ENCODE assay signal across 8 cellular contexts in the genomic region with DNA sequence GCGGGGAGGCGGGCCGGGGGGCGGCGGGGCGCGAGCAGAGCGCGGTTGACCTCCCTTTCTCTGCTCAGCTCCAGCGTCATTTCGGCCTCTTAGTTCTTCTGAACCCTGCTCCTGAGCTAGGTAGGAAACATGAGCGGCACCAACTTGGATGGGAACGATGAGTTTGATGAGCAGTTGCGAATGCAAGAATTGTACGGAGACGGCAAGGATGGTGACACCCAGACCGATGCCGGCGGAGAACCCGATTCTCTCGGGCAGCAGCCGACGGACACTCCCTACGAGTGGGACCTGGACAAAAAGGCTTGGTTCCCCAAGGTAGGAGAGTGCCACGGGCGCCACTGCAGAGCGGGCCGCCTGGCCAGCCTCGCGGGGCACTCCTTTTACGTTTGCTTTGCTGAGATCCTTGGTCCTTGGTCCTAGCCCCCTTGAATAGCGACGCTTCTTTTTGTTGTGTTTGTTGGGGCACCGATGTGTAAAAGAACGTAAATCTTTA. TPM values are rescaled to one million over a fixed set of nuclear protein-coding genes. Genes with fewer than 3 reads are reported as not detected.
DNase-seq lines count a peak whose midpoint lies in the region; ATAC-seq, FAIRE-seq and TF ChIP-seq lines count a peak whose summit lies in the region.

A gene with protein sequence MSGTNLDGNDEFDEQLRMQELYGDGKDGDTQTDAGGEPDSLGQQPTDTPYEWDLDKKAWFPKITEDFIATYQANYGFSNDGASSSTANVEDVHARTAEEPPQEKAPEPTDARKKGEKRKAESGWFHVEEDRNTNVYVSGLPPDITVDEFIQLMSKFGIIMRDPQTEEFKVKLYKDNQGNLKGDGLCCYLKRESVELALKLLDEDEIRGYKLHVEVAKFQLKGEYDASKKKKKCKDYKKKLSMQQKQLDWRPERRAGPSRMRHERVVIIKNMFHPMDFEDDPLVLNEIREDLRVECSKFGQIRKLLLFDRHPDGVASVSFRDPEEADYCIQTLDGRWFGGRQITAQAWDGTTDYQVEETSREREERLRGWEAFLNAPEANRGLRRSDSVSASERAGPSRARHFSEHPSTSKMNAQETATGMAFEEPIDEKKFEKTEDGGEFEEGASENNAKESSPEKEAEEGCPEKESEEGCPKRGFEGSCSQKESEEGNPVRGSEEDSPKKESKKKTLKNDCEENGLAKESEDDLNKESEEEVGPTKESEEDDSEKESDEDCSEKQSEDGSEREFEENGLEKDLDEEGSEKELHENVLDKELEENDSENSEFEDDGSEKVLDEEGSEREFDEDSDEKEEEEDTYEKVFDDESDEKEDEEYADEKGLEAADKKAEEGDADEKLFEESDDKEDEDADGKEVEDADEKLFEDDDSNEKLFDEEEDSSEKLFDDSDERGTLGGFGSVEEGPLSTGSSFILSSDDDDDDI (plus strand): TSS at position 37 of the 493 bp plus-strand sequence. CDS start 93 bp downstream, at position 130.

- peak within 1 kb of the TSS; percentile 87 for H3K9ac ChIP-seq in GM12878 (ENCODE audit: control insufficient read depth, insufficient read depth, low read length)

- H3K36me3 ChIP-seq in CD4-positive, alpha-beta memory T cell (ENCODE audit: insufficient read depth, low read length) = peaks cover 13% of the 10 kb centered on the region
- no peaks in the 10 kb centered on the region for H3K36me3 ChIP-seq in GM12878 (ENCODE audit: control insufficient read depth in 2 of 2, insufficient read depth in 2 of 2, low read length in 1 of 2)

- peak; percentile 15 for ATAC-seq in GM19452 (IDR thresholded peaks at IDR 0.05; ENCODE audit: unreplicated experiment)
- ATAC-seq in GM12878 = peak; percentile 29
- ATAC-seq in stimulated activated memory B cell treated with anti-CD40 and anti-IgM and Interleukin-4, amounts not matched to agents 10 μg/mL and 1 μg/mL and 100 μg/mL, for 72 hours = no peak

- in situ Hi-C loops in GM12878 (cut with MboI) = loop anchor here (10.0 kb wide), 1 partner anchor 197 kb away; no protein-coding TSS in a partner anchor

- no peaks in the 10 kb centered on the region for H4K20me1 ChIP-seq in GM12878 (ENCODE audit: control insufficient read depth, insufficient read depth)

- peaks cover 18% of the 10 kb centered on the region for H3K79me2 ChIP-seq in GM12878 (ENCODE audit: control insufficient read depth, insufficient read depth, low read length)

- H3K4me1 ChIP-seq in CD4-positive, alpha-beta memory T cell (ENCODE audit: insufficient read depth, low read length) = peaks cover 23% of the 10 kb centered on the region
- no peaks in the 10 kb centered on the region for H3K4me1 ChIP-seq in GM12878 (ENCODE audit: control insufficient read depth, insufficient read depth, low read length)

- H3K27ac Mint-ChIP-seq in CD4-positive, alpha-beta memory T cell = peak within 1 kb of the TSS; percentile 93 to 99 (median 98)
- peak within 1 kb of the TSS; percentile 95 to 96 (median 95) for H3K27ac Mint-ChIP-seq in IgD-negative memory B cell
- peak within 1 kb of the TSS; percentile 88 for H3K27ac Mint-ChIP-seq in stimulated activated memory B cell treated with anti-CD40 and anti-IgM and Interleukin-4, amounts not matched to agents 10 μg/mL and 1 μg/mL and 100 μg/mL, for 72 hours

- peak within 1 kb of the TSS; percentile 83 for H3K4me3 ChIP-seq in CD4-positive, alpha-beta memory T cell (ENCODE audit: low read length in 2 of 2)
- peak within 1 kb of the TSS; percentile 72 for H3K4me3 ChIP-seq in GM12878

- DNase-seq in CD4-positive, alpha-beta memory T cell = no peak
- DNase-seq in GM12878 (ENCODE audit: low read depth, low spot score) (no peak), iPS-NIHi7 (ENCODE audit: extremely low spot score) (peak; percentile 23), NCI-H510A treated with DMSO at 0.1 percent for 48 hours (lab: John Stamatoyannopoulos, UW) (no peak), GM19240 (ENCODE audit: insufficient read length, low spot score) (no peak)

- peaks cover 6 to 31% (median 17%) of the 10 kb centered on the region in 4 donors for H3K4me1 Mint-ChIP-seq in CD4-positive, alpha-beta memory T cell
- peaks cover 5 to 11% (median 6%) of the 10 kb centered on the region in 3 donors for H3K4me1 Mint-ChIP-seq in IgD-negative memory B cell
- peaks cover 6% of the 10 kb centered on the region for H3K4me1 Mint-ChIP-seq in stimulated activated memory B cell treated with anti-CD40 and anti-IgM and Interleukin-4, amounts not matched to agents 10 μg/mL and 1 μg/mL and 100 μg/mL, for 72 hours

- H3K9me3 Mint-ChIP-seq in CD4-positive, alpha-beta memory T cell = peaks cover 0 to 3% (median 0%) of the 10 kb centered on the region in 8 donors
- H3K9me3 Mint-ChIP-seq in IgD-negative memory B cell = no peaks in the 10 kb centered on the region
- H3K9me3 Mint-ChIP-seq in stimulated activated memory B cell treated with anti-CD40 and anti-IgM and Interleukin-4, amounts not matched to agents 10 μg/mL and 1 μg/mL and 100 μg/mL, for 72 hours = no peaks in the 10 kb centered on the region

- peak within 1 kb of the TSS; percentile 64 for H3K4me2 ChIP-seq in GM12878 (ENCODE audit: control insufficient read depth, insufficient read depth)

- H3K4me3 Mint-ChIP-seq in CD4-positive, alpha-beta memory T cell = peak within 1 kb of the TSS; percentile 88 to 95 (median 91)
- peak within 1 kb of the TSS; percentile 84 to 97 (median 94) for H3K4me3 Mint-ChIP-seq in IgD-negative memory B cell
- H3K4me3 Mint-ChIP-seq in stimulated activated memory B cell treated with anti-CD40 and anti-IgM and Interleukin-4, amounts not matched to agents 10 μg/mL and 1 μg/mL and 100 μg/mL, for 72 hours = peak within 1 kb of the TSS; percentile 88

- intact Hi-C loops in CD4-positive, alpha-beta memory T cell (cut with micrococcal nuclease) = loop anchor here (1.0 to 10.0 kb wide), 8 partner anchors 80 to 977 kb away; partner anchors contain the start of genes FHL1, INTS6L, MAP7D3 and SLC9A6
- intact Hi-C loops in GM12878 (cut with micrococcal nuclease; ENCODE audit: unreplicated experiment) = loop anchor here (2.0 to 5.0 kb wide), 4 partner anchors 80 to 525 kb away; partner anchors contain the start of genes MMGT1 and SLC9A6

- H2AFZ ChIP-seq in GM12878 (ENCODE audit: control insufficient read depth, low read depth, low read length) = peak within 1 kb of the TSS; percentile 90

- CTCF ChIA-PET in CD4-positive, alpha-beta memory T cell (lab: Charles Lee; ENCODE audit: partially characterized antibody) = interaction anchor here (1.3 kb wide), 1 partner anchor 198 kb away, joined by 3 read pairs; no protein-coding TSS in a partner anchor
- CTCF ChIA-PET in GM12878 (lab: Yijun Ruan, JAX) = interaction anchor here (0.9 to 1.2 kb wide), 2 partner anchors 84 to 524 kb away, joined by 3 to 4 read pairs; partner anchors contain the start of gene MMGT1

- H3K36me3 Mint-ChIP-seq in CD4-positive, alpha-beta memory T cell = peaks cover 9 to 16% of the 10 kb centered on the region in 2 donors
- H3K36me3 Mint-ChIP-seq in IgD-negative memory B cell = peaks cover 3% of the 10 kb centered on the region
- H3K36me3 Mint-ChIP-seq in stimulated activated memory B cell treated with anti-CD40 and anti-IgM and Interleukin-4, amounts not matched to agents 10 μg/mL and 1 μg/mL and 100 μg/mL, for 72 hours = peaks cover 6% of the 10 kb centered on the region

- TF ChIP-seq EP300 in GM12878 (IDR thresholded peaks at IDR 0.05; ENCODE audit: borderline replicate concordance in 1 of 2, control insufficient read depth in 1 of 2, low read depth in 2 of 2, low read length in 2 of 2) = no peak

- no peaks in the 10 kb centered on the region for H3K27me3 ChIP-seq in CD4-positive, alpha-beta memory T cell (ENCODE audit: insufficient read depth, low read length)
- no peaks in the 10 kb centered on the region for H3K27me3 ChIP-seq in GM12878 (replicated peaks in 1 of 2; ENCODE audit: control insufficient read depth in 2 of 2, insufficient read depth in 2 of 2, low read length in 1 of 2)

- no peaks in the 10 kb centered on the region for H3K9me3 ChIP-seq in CD4-positive, alpha-beta memory T cell (ENCODE audit: control insufficient read depth in 1 of 2, low read length in 2 of 2)
- no peaks in the 10 kb centered on the region for H3K9me3 ChIP-seq in GM12878 (replicated peaks; ENCODE audit: control insufficient read depth, insufficient read depth, low read length)

- POLR2A ChIA-PET in CD4-positive, alpha-beta memory T cell (lab: Charles Lee; ENCODE audit: partially characterized antibody) = interaction anchor here (1.0 to 2.0 kb wide), 11 partner anchors 28 to 977 kb away, joined by 3 to 9 read pairs (median 3); partner anchors contain the start of gene RBMX
- POLR2A ChIA-PET in GM12878 (lab: Charles Lee) = interaction anchor here (1.0 kb wide), 1 partner anchor 168 kb away, joined by 3 read pairs; no protein-coding TSS in a partner anchor

- peak within 1 kb of the TSS; percentile 73 for H3K27ac ChIP-seq in CD4-positive, alpha-beta memory T cell (ENCODE audit: low read depth, low read length)
- H3K27ac ChIP-seq in GM12878 (ENCODE audit: control insufficient read depth, insufficient read depth) = peak within 1 kb of the TSS; percentile 90

- 36% methylated on average over 35 of the region's 35 CpGs for WGBS in GM12878 (ENCODE audit: insufficient coverage, insufficient replicate concordance, low lambda C conversion rate, missing lambda C conversion rate)

- TF ChIP-seq POLR2A in GM12878 (IDR thresholded peaks at IDR 0.05; ENCODE audit: low read depth, low read length) = peak; percentile 40; the same call in 1 of the 2 replicates

- RAD21 ChIA-PET in GM12878 (lab: Charles Lee; ENCODE audit: unreplicated experiment) = interaction anchor here (0.6 to 2.2 kb wide), 5 partner anchors 81 to 264 kb away, joined by 3 to 6 read pairs (median 4); no protein-coding TSS in a partner anchor

- FAIRE-seq in GM12878 (lab: Jason Lieb, UNC) = no peak

- SMC1A ChIA-PET in GM12878 (lab: Charles Lee; ENCODE audit: uncharacterized antibody, unreplicated experiment) = interaction anchor here (1.3 kb wide), 1 partner anchor 161 kb away, joined by 4 read pairs; no protein-coding TSS in a partner anchor

- H3K27me3 Mint-ChIP-seq in CD4-positive, alpha-beta memory T cell = no peaks in the 10 kb centered on the region
- no peaks in the 10 kb centered on the region for H3K27me3 Mint-ChIP-seq in IgD-negative memory B cell
- no peaks in the 10 kb centered on the region for H3K27me3 Mint-ChIP-seq in stimulated activated memory B cell treated with anti-CD40 and anti-IgM and Interleukin-4, amounts not matched to agents 10 μg/mL and 1 μg/mL and 100 μg/mL, for 72 hours

- no peak for TF ChIP-seq RAD21 in GM12878 (IDR thresholded peaks at IDR 0.05; ENCODE audit: insufficient read depth, low read depth, low read length)

- no TSS peak for BruUV-seq in GM12878 (replicated peaks; lab: Mats Ljungman, UMichigan)

- TF ChIP-seq CTCF in GM12878 (IDR thresholded peaks at IDR 0.05 in 2 of 3, conservative IDR thresholded peaks at IDR 0.05 in 1 of 3; ENCODE audit: control insufficient read depth in 2 of 3, extremely low read depth in 1 of 3, insufficient read depth in 1 of 3, low read depth in 3 of 3, low read length in 3 of 3) = no peak

RNA-seq across cellular contexts. Expression of the gene that starts here (rescaled TPM):
- total RNA-seq in CD4-positive, alpha-beta memory T cell = 10 to 100 TPM; 31.6 to 34.7 TPM
- 10 to 100 TPM; 70.4 to 82.1 TPM for polyA plus RNA-seq in CD4-positive, alpha-beta memory T cell
- polyA plus RNA-seq in IgD-negative memory B cell (53.8 TPM), GM12878 (2011; rRNA removed) (1.9 and 2.2 TPM in 2 replicates), GM12878 (2014; fragmentation: Illumina TruSeq; extraction: Trizol) (51.7 and 56.2 TPM in 2 replicates), GM12878 (2014; fragmentation: Nextera tagmentation; extraction: Ambion mirVana) (10 to 100 TPM; 13.2 to 26.9 TPM), GM12878 (2014; rRNA removed) (13.7 and 14.3 TPM in 2 replicates), GM12878 (2016; fragmentation: Nextera tagmentation; extraction: Ambion mirVana) (10 to 100 TPM; 54.9 to 59.8 TPM)
- total RNA-seq in GM12878 (2013; cell fraction: nucleolus; rRNA removed) = 8.9 and 10.3 TPM in 2 replicates
- total RNA-seq in GM12878 (2014; rRNA removed) (28.2 and 29.7 TPM in 2 replicates), GM12878 (2014; rRNA removed; fragmentation: Illumina TruSeq; extraction: Trizol) (44.2 and 45.8 TPM in 2 replicates), GM12878 (2021) (24.2 and 24.8 TPM in 2 replicates)
- 18.3 TPM for polyA plus RNA-seq in GM12878 (2011; ENCODE audit: low read depth)
- polyA plus RNA-seq in GM12878 (2011; cell fraction: cytosol; rRNA removed) = 0.70 and 1.1 TPM in 2 replicates
- polyA plus RNA-seq in GM12878 (2011; cell fraction: nucleus; rRNA removed) = 1.1 and 2.5 TPM in 2 replicates
- 21.2 and 23.2 TPM in 2 replicates for polyA plus RNA-seq in GM12878 (2012)
- polyA minus RNA-seq in GM12878 (2011; rRNA and poly(A)+ RNA removed) = 0.31 and 0.73 TPM in 2 replicates
- polyA minus RNA-seq in GM12878 (2011; cell fraction: cytosol; rRNA and poly(A)+ RNA removed) = 1.6 and 1.8 TPM in 2 replicates
- polyA minus RNA-seq in GM12878 (2011; cell fraction: nucleus; rRNA and poly(A)+ RNA removed) = 0.85 and 0.96 TPM in 2 replicates
